In the genomic region with DNA sequence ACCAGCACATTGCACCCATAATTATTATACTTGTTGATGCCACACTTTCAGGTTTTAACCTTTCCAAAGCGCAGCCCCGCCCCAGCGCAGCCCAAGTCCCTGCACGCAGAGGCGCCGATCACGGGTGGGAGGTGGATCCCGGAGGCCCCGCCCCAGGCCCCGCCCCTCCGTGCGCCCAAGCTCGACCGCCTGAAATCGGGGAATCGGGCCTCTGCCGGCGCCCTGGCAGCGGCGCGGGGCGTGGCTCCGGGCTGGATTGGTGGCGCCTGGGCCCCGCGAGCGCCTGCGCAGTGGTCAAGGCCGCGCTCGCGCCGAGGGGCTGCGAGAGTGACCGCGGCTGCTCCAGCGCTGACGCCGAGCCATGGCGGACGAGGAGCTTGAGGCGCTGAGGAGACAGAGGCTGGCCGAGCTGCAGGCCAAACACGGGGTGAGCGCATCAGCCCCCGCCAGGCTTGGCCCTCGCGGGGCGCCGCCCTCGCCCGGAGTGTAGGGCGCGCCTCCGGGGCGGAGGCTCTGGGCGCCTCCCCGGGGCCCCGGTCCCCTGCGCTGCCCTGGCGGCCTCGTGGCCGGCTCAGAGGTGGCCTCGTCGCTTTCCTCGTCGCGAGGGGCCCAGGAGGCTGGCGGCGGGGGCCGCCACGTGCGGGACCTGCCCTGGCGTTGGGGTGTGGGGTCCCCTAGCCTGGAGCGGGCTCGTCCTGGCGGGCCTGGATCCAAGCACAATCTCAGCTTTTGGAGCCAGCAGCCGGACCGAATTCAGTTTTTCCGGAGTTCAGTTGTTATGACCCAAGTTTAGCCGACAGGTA, we compare ENCODE assay signal across 8 cellular contexts. TPM values are rescaled to one million over a fixed set of nuclear protein-coding genes. Genes with fewer than 3 reads are reported as not detected.
DNase-seq lines count a peak whose midpoint lies in the region; FAIRE-seq and TF ChIP-seq lines count a peak whose summit lies in the region.

TSS of gene PDCD5 (plus strand) at position 290 of the 803 bp plus-strand sequence. CDS start at position 362, 72 bp downstream.

- H3K27ac Mint-ChIP-seq in activated naive CD4-positive, alpha-beta T cell treated with anti-CD3 and anti-CD28 coated beads for 36 hours: peak within 1 kb of the TSS; percentile 81

- peak within 1 kb of the TSS; percentile 80 for H3K4me2 ChIP-seq in neuronal stem cell (ENCODE audit: insufficient read depth, low read length, poor library complexity, severe bottlenecking)

- H2AFZ ChIP-seq in neuronal stem cell (ENCODE audit: low read length): peak within 1 kb of the TSS; percentile 100

- peak within 1 kb of the TSS; percentile 94 for H3K18ac ChIP-seq in neuronal stem cell (ENCODE audit: low read length)

- peaks cover under 1% of the 10 kb centered on the region in 2 donors for H3K9me3 ChIP-seq in neuronal stem cell (replicated peaks in 1 of 2; ENCODE audit: control insufficient read depth in 2 of 2, insufficient read depth in 1 of 2, low read depth in 1 of 2, low read length in 2 of 2)
- no peaks in the 10 kb centered on the region for H3K9me3 ChIP-seq in subcutaneous abdominal adipose tissue (ENCODE audit: control insufficient read depth in 5 of 5, low read length in 5 of 5)

- no CpG with 5 or more reads among the region's 81 CpGs for WGBS in neuronal stem cell (ENCODE audit: extremely low coverage in 2 of 2, insufficient read length in 2 of 2, insufficient replicate concordance in 1 of 2), 2 donors

- no peaks in the 10 kb centered on the region for H3K9me3 Mint-ChIP-seq in activated naive CD4-positive, alpha-beta T cell treated with anti-CD3 and anti-CD28 coated beads for 36 hours

- no peaks in the 10 kb centered on the region for H3K27me3 Mint-ChIP-seq in activated naive CD4-positive, alpha-beta T cell treated with anti-CD3 and anti-CD28 coated beads for 36 hours (ENCODE audit: low read depth)

- H3K4me3 Mint-ChIP-seq in activated naive CD4-positive, alpha-beta T cell treated with anti-CD3 and anti-CD28 coated beads for 36 hours: peak within 1 kb of the TSS; percentile 89

- H4K91ac ChIP-seq in neuronal stem cell (ENCODE audit: low read depth, low read length, poor library complexity): no peak within 1 kb of the TSS

- peaks cover 14 to 40% of the 10 kb centered on the region in 2 donors for H3K36me3 ChIP-seq in neuronal stem cell (replicated peaks in 1 of 2; ENCODE audit: control insufficient read depth in 2 of 2, insufficient read depth in 2 of 2, low read length in 2 of 2)
- peaks cover 9 to 20% (median 18%) of the 10 kb centered on the region in 5 donors for H3K36me3 ChIP-seq in subcutaneous abdominal adipose tissue (ENCODE audit: control insufficient read depth in 5 of 5, insufficient read depth in 5 of 5, low read length in 5 of 5)

- H3K4ac ChIP-seq in neuronal stem cell (ENCODE audit: low read length): no peak within 1 kb of the TSS

- peaks cover 0 to 4% (median 0%) of the 10 kb centered on the region in 3 experiments for H3K27me3 ChIP-seq in neuronal stem cell (ENCODE audit: control insufficient read depth in 3 of 3, insufficient read depth in 3 of 3, low read depth in 1 of 3, low read length in 3 of 3)
- H3K27me3 ChIP-seq in subcutaneous abdominal adipose tissue (ENCODE audit: control insufficient read depth in 5 of 5, insufficient read depth in 4 of 5, low read length in 5 of 5): no peaks in the 10 kb centered on the region

- H3K9ac ChIP-seq in neuronal stem cell (ENCODE audit: low read depth, low read length, poor library complexity): peak within 1 kb of the TSS; percentile 95
- peak within 1 kb of the TSS; percentile 38 to 96 (median 94) for H3K9ac ChIP-seq in subcutaneous abdominal adipose tissue (ENCODE audit: low read length in 5 of 5)

- CTCF ChIA-PET in activated naive CD4-positive, alpha-beta T cell treated with anti-CD3 and anti-CD28 coated beads for 36 hours (lab: Charles Lee): no interaction called here

- H3K79me1 ChIP-seq in neuronal stem cell (ENCODE audit: low read depth, low read length): peaks cover 4% of the 10 kb centered on the region

- TF ChIP-seq CTCF in HFF-Myc (IDR thresholded peaks at IDR 0.05; ENCODE audit: low read depth, low read length, missing control alignments): no peak

- peak; percentile 85 for DNase-seq in GM04504 (ENCODE audit: low read depth)
- peak; percentile 59 for DNase-seq in HFF-Myc (ENCODE audit: extremely low read depth, low read depth)
- DNase-seq in MV-4-11 (lab: John Stamatoyannopoulos, UW): peak; percentile 96
- DNase-seq in SK-N-DZ (ENCODE audit: low spot score): peak; percentile 86
- DNase-seq in activated naive CD4-positive, alpha-beta T cell treated with anti-CD3 and anti-CD28 coated beads for 36 hours: peak; percentile 97
- DNase-seq in frontal cortex (ENCODE audit: low spot score in 2 of 2): peak; percentile 98
- DNase-seq in neuronal stem cell (ENCODE audit: low spot score): peak; percentile 90

- H3K36me3 Mint-ChIP-seq in activated naive CD4-positive, alpha-beta T cell treated with anti-CD3 and anti-CD28 coated beads for 36 hours (ENCODE audit: low read depth): peaks cover 28% of the 10 kb centered on the region

- H3K14ac ChIP-seq in neuronal stem cell (ENCODE audit: low read length): peak within 1 kb of the TSS; percentile 75

- peak within 1 kb of the TSS; percentile 0 for H2AK5ac ChIP-seq in neuronal stem cell (ENCODE audit: low read depth, low read length)

- peaks cover 3 to 4% of the 10 kb centered on the region in 2 donors for H3K4me1 ChIP-seq in neuronal stem cell (ENCODE audit: control insufficient read depth in 2 of 2, insufficient read depth in 1 of 2, low read depth in 1 of 2, low read length in 2 of 2)
- peaks cover 0 to 22% (median 19%) of the 10 kb centered on the region in 5 donors for H3K4me1 ChIP-seq in subcutaneous abdominal adipose tissue (ENCODE audit: control insufficient read depth in 5 of 5, insufficient read depth in 5 of 5, low read length in 5 of 5)

- peak within 1 kb of the TSS; percentile 68 for H2BK120ac ChIP-seq in neuronal stem cell (ENCODE audit: low read depth, low read length)

- H3K23ac ChIP-seq in neuronal stem cell (ENCODE audit: low read depth, low read length, poor library complexity): peak within 1 kb of the TSS; percentile 98

- H4K8ac ChIP-seq in neuronal stem cell (ENCODE audit: low read depth, low read length): no peak within 1 kb of the TSS

- H3K4me3 ChIP-seq in HFF-Myc (replicated peaks; ENCODE audit: low read depth, low read length) (peak within 1 kb of the TSS; percentile 79), neuronal stem cell (ENCODE audit: low read length in 2 of 2) (peak within 1 kb of the TSS; percentile 67 to 94), subcutaneous abdominal adipose tissue (ENCODE audit: low read depth in 1 of 5, low read length in 5 of 5) (peak within 1 kb of the TSS; percentile 79 to 89 (median 87))

- peaks cover 39% of the 10 kb centered on the region for H3K4me1 Mint-ChIP-seq in activated naive CD4-positive, alpha-beta T cell treated with anti-CD3 and anti-CD28 coated beads for 36 hours (ENCODE audit: low read depth)

- intact Hi-C loops in activated naive CD4-positive, alpha-beta T cell treated with anti-CD3 and anti-CD28 coated beads for 36 hours (cut with micrococcal nuclease): loop anchor here (1.0 to 10.0 kb wide), 9 partner anchors 8 to 1230 kb away; partner anchors contain the start of genes ANKRD27, CEBPG, DPY19L3 and FAAP24

- H2BK12ac ChIP-seq in neuronal stem cell (ENCODE audit: low read length): no peak within 1 kb of the TSS

- H3K27ac ChIP-seq in neuronal stem cell (replicated peaks; ENCODE audit: low read length) (no peak within 1 kb of the TSS), subcutaneous abdominal adipose tissue (ENCODE audit: low read depth, low read length) (peak within 1 kb of the TSS; percentile 86)

- peak within 1 kb of the TSS; percentile 42 for H2BK15ac ChIP-seq in neuronal stem cell (ENCODE audit: low read length)

- H2BK5ac ChIP-seq in neuronal stem cell (ENCODE audit: low read length): peak within 1 kb of the TSS; percentile 89

- no peak for FAIRE-seq in frontal cortex (lab: Jason Lieb, UNC)

RNA-seq across cellular contexts. Expression of gene PDCD5, which starts in this region (rescaled TPM):
- polyA plus RNA-seq in SK-N-DZ (2014; cell fraction: cytosol; rRNA removed): 241 and 263 TPM in 2 replicates
- 171 and 223 TPM in 2 replicates for polyA plus RNA-seq in SK-N-DZ (2014; cell fraction: nucleus; rRNA removed)
- total RNA-seq in activated naive CD4-positive, alpha-beta T cell treated with anti-CD3 and anti-CD28 coated beads for 36 hours: 100 to 1,000 TPM; 233 to 242 TPM
- total RNA-seq in frontal cortex: 42.4 TPM
- 251 TPM for polyA plus RNA-seq in neuronal stem cell (2013, experiment 1 of 2)
- 256 TPM for polyA plus RNA-seq in neuronal stem cell (2013, experiment 2 of 2)
